Comparison of ENCODE assay signal across 6 cellular contexts in the genomic region with DNA sequence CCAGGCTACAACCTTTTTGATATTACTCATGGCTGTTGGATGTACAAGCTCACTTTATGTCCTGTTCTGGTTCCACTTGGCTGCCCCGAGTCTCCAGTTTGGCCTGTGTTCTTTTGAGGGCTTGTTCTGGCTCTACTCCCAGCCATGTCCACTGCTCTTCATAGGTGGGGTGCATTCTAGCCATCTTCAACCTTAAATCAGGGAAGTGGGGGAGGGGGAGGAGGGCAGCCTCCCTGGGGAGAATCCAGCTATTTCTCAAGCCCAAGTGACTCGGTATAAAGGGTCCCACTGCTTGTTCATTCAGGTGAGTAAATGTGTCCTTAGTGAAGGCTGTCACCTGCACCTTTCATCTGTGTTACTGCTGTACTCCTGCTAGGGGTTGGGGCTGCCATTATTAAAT.
DNase-seq lines count a peak whose midpoint lies in the region; ATAC-seq and TF ChIP-seq lines count a peak whose summit lies in the region.
"Not testable (repeated sequence)": the region's sequence is repeated elsewhere in the genome, so short reads cannot be mapped to it uniquely, and the experiment has no call there.

No MANE protein-coding gene starts in this region.

- H3K36me3 ChIP-seq in endodermal cell (ENCODE audit: control insufficient read depth, insufficient read depth, low read length) = not testable (repeated sequence)

- H3K4me1 ChIP-seq in endodermal cell (ENCODE audit: control insufficient read depth, insufficient read depth, low read length) = not testable (repeated sequence)

- 44 to 61% methylated on average over 2 of the region's 2 CpGs for WGBS in endodermal cell (ENCODE audit: insufficient coverage in 1 of 2, insufficient read length in 1 of 2), 2 experiments

- H3K36me3 Mint-ChIP-seq in activated CD4-positive, alpha-beta T cell treated with anti-CD3 and anti-CD28 coated beads, Interleukin-2, amount 10 ng/mL, durations not matched to agents 7 days and 5 days (ENCODE audit: low read depth); endodermal cell (ENCODE audit: low read depth); natural killer cell: not testable (repeated sequence)

- not testable (repeated sequence) for ATAC-seq in natural killer cell

- POLR2A ChIA-PET in activated CD4-positive, alpha-beta T cell treated with anti-CD3 and anti-CD28 coated beads, Interleukin-2, amount 10 ng/mL, durations not matched to agents 7 days and 5 days (lab: Charles Lee) = not testable (repeated sequence)

- H3K4me1 Mint-ChIP-seq in activated CD4-positive, alpha-beta T cell treated with anti-CD3 and anti-CD28 coated beads, Interleukin-2, amount 10 ng/mL, durations not matched to agents 7 days and 5 days; endodermal cell; natural killer cell: not testable (repeated sequence)

- peaks cover 81% of the 10 kb centered on the region for H3K9me3 ChIP-seq in endodermal cell (ENCODE audit: control insufficient read depth, low read length)

- intact Hi-C loops in natural killer cell (cut with micrococcal nuclease) = not testable (repeated sequence)

- H3K4me3 Mint-ChIP-seq in activated CD4-positive, alpha-beta T cell treated with anti-CD3 and anti-CD28 coated beads, Interleukin-2, amount 10 ng/mL, durations not matched to agents 7 days and 5 days; endodermal cell; natural killer cell: not testable (repeated sequence)

- H3K4me3 ChIP-seq in endodermal cell (ENCODE audit: low read length) = not testable (repeated sequence)

- H3K9ac ChIP-seq in endodermal cell (ENCODE audit: extremely low read depth, low read length, poor library complexity, severe bottlenecking) = not testable (repeated sequence)

- peak; percentile 14 for DNase-seq in activated CD4-positive, alpha-beta T cell treated with anti-CD3 and anti-CD28 coated beads, Interleukin-2, amount 10 ng/mL, durations not matched to agents 7 days and 5 days
- DNase-seq in activated effector memory CD4-positive, alpha-beta T cell treated with anti-CD3 and anti-CD28 coated beads, Interleukin-2, amount 50 U/mL, for 16 hours = peak; percentile 58
- DNase-seq in endodermal cell (peak; percentile 27), islet precursor cell (peak; percentile 45), natural killer cell (peak; percentile 16)
- DNase-seq in stimulated activated CD8-positive, alpha-beta memory T cell treated with anti-CD3 and anti-CD28 coated beads, Interleukin-4, amount 100 ng/mL, for 48 hours = peak; percentile 19

- not testable (repeated sequence) for H3K9me3 Mint-ChIP-seq in activated CD4-positive, alpha-beta T cell treated with anti-CD3 and anti-CD28 coated beads, Interleukin-2, amount 10 ng/mL, durations not matched to agents 7 days and 5 days; endodermal cell; natural killer cell

- H3K27me3 ChIP-seq in endodermal cell (ENCODE audit: control insufficient read depth, insufficient read depth, low read length, poor library complexity, severe bottlenecking) = not testable (repeated sequence)

- CTCF ChIA-PET in activated CD4-positive, alpha-beta T cell treated with anti-CD3 and anti-CD28 coated beads, Interleukin-2, amount 10 ng/mL, durations not matched to agents 7 days and 5 days (lab: Charles Lee) = not testable (repeated sequence)

- TF ChIP-seq CTCF in endodermal cell (conservative IDR thresholded peaks at IDR 0.05); natural killer cell (IDR thresholded peaks at IDR 0.05): not testable (repeated sequence)

- H3K27ac ChIP-seq in endodermal cell (ENCODE audit: low read depth, low read length) = not testable (repeated sequence)

- H3K27me3 Mint-ChIP-seq in activated CD4-positive, alpha-beta T cell treated with anti-CD3 and anti-CD28 coated beads, Interleukin-2, amount 10 ng/mL, durations not matched to agents 7 days and 5 days; endodermal cell (ENCODE audit: insufficient read depth); natural killer cell (ENCODE audit: low read depth in 2 of 2): not testable (repeated sequence)

- H3K27ac Mint-ChIP-seq in activated CD4-positive, alpha-beta T cell treated with anti-CD3 and anti-CD28 coated beads, Interleukin-2, amount 10 ng/mL, durations not matched to agents 7 days and 5 days; endodermal cell; natural killer cell: not testable (repeated sequence)
